ENCODE assay signal across 23 cellular contexts in genomic region chr6:40734607-40735006, GRCh38.
DNase-seq lines count a peak whose midpoint lies in the region; ATAC-seq, FAIRE-seq and TF ChIP-seq lines count a peak whose summit lies in the region.
"Had no signal": no experiment of that assay in that cellular context is flagged by ENCODE, and none has a peak within 500 bp of the region (broad histone marks: within the 10 kb centered on the region; RNA-seq: fewer than 3 reads in every experiment).

No MANE protein-coding gene starts in this region.

- no TSS peak for BruUV-seq in HepG2 (replicated peaks; lab: Mats Ljungman, UMichigan)

- ATAC-seq in HepG2 = no peak
- ATAC-seq in right lobe of liver = no peak
- ATAC-seq in HG02588 (IDR thresholded peaks at IDR 0.05; ENCODE audit: unreplicated experiment) = no peak
- ATAC-seq in HG02885 (IDR thresholded peaks at IDR 0.05; ENCODE audit: poor library complexity, unreplicated experiment) = no peak
- ATAC-seq: A549, GM23338 had no signal

- intact Hi-C loops in HepG2 (cut with micrococcal nuclease; ENCODE audit: unreplicated experiment) = no loop called here
- intact Hi-C loops in right lobe of liver (cut with DNase I) = no loop called here
- intact Hi-C loops in posterior vena cava (cut with DNase I) = no loop called here

- H3K36me3 ChIP-seq in HepG2 (replicated peaks in 1 of 2; ENCODE audit: control insufficient read depth in 1 of 2, insufficient read depth in 2 of 2, low read length in 2 of 2) (no peaks in the 10 kb centered on the region), right lobe of liver (no peaks in the 10 kb centered on the region)
- H3K36me3 ChIP-seq: BE2C; BLaER1 treated with 17β-estradiol and CSF1 and Interleukin-3, amounts not matched to agents 10 nM and 100 nM; HAP-1 had no signal

- H3K4me3 ChIP-seq in HepG2 (replicated peaks in 1 of 3; ENCODE audit: insufficient read depth in 1 of 3, low read depth in 2 of 3, low read length in 3 of 3) = no peak overlapping the region
- no peak overlapping the region for H3K4me3 ChIP-seq in right lobe of liver
- H3K4me3 ChIP-seq: A549; BLaER1 treated with 17β-estradiol and CSF1 and Interleukin-3, amounts not matched to agents 10 nM and 100 nM; GM12878; GM23338; HAP-1 had no signal

- WGBS in HepG2 (ENCODE audit: low lambda C conversion rate) = 10% methylated on average over 4 of the region's 4 CpGs
- 79% methylated on average over 4 of the region's 4 CpGs for WGBS in right lobe of liver (ENCODE audit: insufficient coverage, low coverage, low lambda C conversion rate, missing lambda C conversion rate)

- TF ChIP-seq EP300 in HepG2 (IDR thresholded peaks at IDR 0.05; ENCODE audit: low read depth in 2 of 2, low read length in 2 of 2) (no peak), HepG2 (CRISPR knock-in tag; IDR thresholded peaks at IDR 0.05; ENCODE audit: borderline replicate concordance) (no peak)

- no peaks in the 10 kb centered on the region for H3K79me2 ChIP-seq in HepG2 (ENCODE audit: insufficient read depth, low read length)

- POLR2A ChIA-PET in HepG2 (lab: Yijun Ruan, JAX) = no interaction called here

- CTCF ChIA-PET in HepG2 (lab: Yijun Ruan, JAX; ENCODE audit: low intra/inter-chr PET ratio, low total read pairs) = no interaction called here

- no peaks in the 10 kb centered on the region for H3K4me1 ChIP-seq in HepG2 (ENCODE audit: insufficient read depth, low read length)
- H3K4me1 ChIP-seq in right lobe of liver = no peaks in the 10 kb centered on the region
- H3K4me1 ChIP-seq: A549, HAP-1 had no signal

- H3K9ac ChIP-seq in HepG2 (ENCODE audit: insufficient read depth, low read depth, low read length) = no peak overlapping the region
- H3K9ac ChIP-seq: BLaER1 treated with 17β-estradiol and CSF1 and Interleukin-3, amounts not matched to agents 10 nM and 100 nM had no signal

- TF ChIP-seq CTCF in HepG2 (CRISPR knock-in tag; IDR thresholded peaks at IDR 0.05) (no peak), right lobe of liver (IDR thresholded peaks at IDR 0.05) (no peak), VCaP (conservative IDR thresholded peaks at IDR 0.05) (no peak)

- DNase-seq in HepG2 (ENCODE audit: low spot score) = no peak
- DNase-seq in right lobe of liver = no peak
- DNase-seq in posterior vena cava (ENCODE audit: low spot score) = peak; percentile 0
- DNase-seq: 8988T; ACHN; AML-193; BE2C; CD4-positive, alpha-beta T cell; CD8-positive, alpha-beta memory T cell; DMS 273 treated with DMSO at 0.1 percent for 48 hours; DMS79; EL; GDM1 had no signal

- no peak overlapping the region for H2AFZ ChIP-seq in HepG2 (ENCODE audit: low read length)
- H2AFZ ChIP-seq: GM23338 had no signal

- no peak for TF ChIP-seq RAD21 in HepG2 (CRISPR knock-in tag; IDR thresholded peaks at IDR 0.05)

- no peaks in the 10 kb centered on the region for H3K9me3 ChIP-seq in HepG2 (ENCODE audit: low read length)
- no peaks in the 10 kb centered on the region for H3K9me3 ChIP-seq in right lobe of liver
- H3K9me3 ChIP-seq: A549; BE2C; BLaER1 treated with 17β-estradiol and CSF1 and Interleukin-3, amounts not matched to agents 10 nM and 100 nM; HAP-1 had no signal

- H3K27me3 ChIP-seq in HepG2 (ENCODE audit: control insufficient read depth in 1 of 2, insufficient read depth in 2 of 2, low read length in 2 of 2) (peaks cover 2 to 47% of the 10 kb centered on the region in 2 experiments; a peak in 4 of 5 replicates), right lobe of liver (no peaks in the 10 kb centered on the region)
- H3K27me3 ChIP-seq: BE2C; BLaER1 treated with 17β-estradiol and CSF1 and Interleukin-3, amounts not matched to agents 10 nM and 100 nM had no signal

- FAIRE-seq in HepG2 (lab: Jason Lieb, UNC) = no peak
- FAIRE-seq: A549, D721Med, H54 had no signal

- TF ChIP-seq POLR2A in HepG2 (IDR thresholded peaks at IDR 0.05; ENCODE audit: insufficient read depth in 1 of 2, low read depth in 2 of 2, low read length in 2 of 2) = no peak
- TF ChIP-seq POLR2A in right lobe of liver (IDR thresholded peaks at IDR 0.05) = no peak

- no peak overlapping the region for H3K4me2 ChIP-seq in HepG2 (ENCODE audit: low read depth, low read length)
- H3K4me2 ChIP-seq: A549, GM23338 had no signal

- in situ Hi-C loops in HepG2 (cut with HindIII; ENCODE audit: extremely low pct_ligation_motif_present, low pct_unique_long_range_greater_than_20kb) = no loop called here

- H3K27ac ChIP-seq in HepG2 (ENCODE audit: extremely low read length, insufficient read depth, low read length) = no peak overlapping the region
- H3K27ac ChIP-seq in right lobe of liver = no peak overlapping the region
- H3K27ac ChIP-seq in VCaP = peak overlapping the region; percentile 72; the same call in 1 of the 2 replicates
- H3K27ac ChIP-seq: A549; BLaER1 treated with 17β-estradiol and CSF1 and Interleukin-3, amounts not matched to agents 10 nM and 100 nM had no signal

- no peaks in the 10 kb centered on the region for H4K20me1 ChIP-seq in HepG2 (ENCODE audit: insufficient read depth, low read length)
- H4K20me1 ChIP-seq: BLaER1 treated with 17β-estradiol and CSF1 and Interleukin-3, amounts not matched to agents 10 nM and 100 nM had no signal

TF ChIP-seq in HepG2, 621 proteins besides CTCF, POLR2A, EP300 and RAD21:
- TF ChIP-seq ZFP62 (CRISPR knock-in tag; IDR thresholded peaks at IDR 0.05) = no peak
- TF ChIP-seq ZNF768 (CRISPR knock-in tag; IDR thresholded peaks at IDR 0.05) = peak; percentile 46; the same call in 1 of the 2 replicates
- no peak for TF ChIP-seq MYPOP (CRISPR knock-in tag; IDR thresholded peaks at IDR 0.05)
